32 cellular contexts compared by ENCODE assay signal in the genomic region with DNA sequence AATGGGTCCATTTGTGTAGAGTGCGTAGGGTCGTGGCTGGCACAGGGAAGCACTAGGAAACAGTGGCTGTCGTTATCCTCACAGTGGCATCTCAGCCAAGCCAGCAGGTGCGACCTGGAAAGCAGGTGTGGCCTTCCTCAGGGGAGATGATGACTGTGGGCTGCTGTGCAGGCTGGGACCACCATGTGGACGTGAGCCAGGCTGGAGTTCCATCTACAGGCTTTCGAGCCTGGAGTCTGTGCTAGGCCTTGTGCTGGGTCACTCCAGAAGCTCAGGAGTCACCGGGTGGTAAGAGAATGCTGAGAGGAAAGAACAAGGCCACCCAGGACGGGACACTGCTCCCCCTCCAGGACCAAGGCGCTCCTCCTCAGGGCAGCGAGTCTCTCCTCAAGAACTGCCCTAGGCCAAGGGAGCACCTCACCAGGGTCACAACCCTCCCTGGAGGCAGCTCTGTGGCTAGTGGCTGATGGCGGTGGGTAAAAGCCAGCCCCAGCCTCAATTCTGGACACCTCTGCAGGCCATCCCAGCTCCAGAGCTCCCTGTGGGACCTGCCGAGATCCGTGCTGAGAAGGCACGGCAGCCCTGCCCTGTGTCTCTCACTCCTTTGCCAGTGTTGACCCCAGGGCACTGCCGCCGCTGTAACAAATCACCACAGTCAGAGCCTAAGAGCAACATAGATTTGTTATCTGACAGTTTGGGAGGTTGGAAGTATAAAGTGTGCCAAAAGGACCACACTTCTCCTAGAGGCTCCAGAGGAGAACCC.
"Had no signal": no experiment of that assay in that cellular context is flagged by ENCODE, and none has a peak within 500 bp of the region (broad histone marks: within the 10 kb centered on the region; RNA-seq: fewer than 3 reads in every experiment).

No MANE protein-coding gene starts in this region.

- H3K4me1 ChIP-seq: Peyer's patch had no signal

- H3K27ac ChIP-seq: Peyer's patch, RWPE1, WERI-Rb-1 had no signal

- H3K4me3 Mint-ChIP-seq: activated CD4-positive, alpha-beta memory T cell treated with anti-CD3 and anti-CD28 coated beads, Interleukin-2, amount 10 ng/mL, durations not matched to agents 7 days and 5 days; activated naive CD4-positive, alpha-beta T cell treated with anti-CD3 and anti-CD28 coated beads for 36 hours; activated naive CD8-positive, alpha-beta T cell treated with anti-CD3 and anti-CD28 coated beads, Interleukin-2, amount 50 U/mL, for 24 hours; activated T-cell treated with anti-CD3 and anti-CD28 coated beads, Interleukin-2, amount 50 U/mL, for 24 hours; brain had no signal

- H3K36me3 ChIP-seq: Peyer's patch had no signal

- H3K27ac Mint-ChIP-seq: activated CD4-positive, alpha-beta memory T cell treated with anti-CD3 and anti-CD28 coated beads, Interleukin-2, amount 10 ng/mL, durations not matched to agents 7 days and 5 days; activated naive CD4-positive, alpha-beta T cell treated with anti-CD3 and anti-CD28 coated beads for 36 hours; activated naive CD4-positive, alpha-beta T cell treated with anti-CD3 and anti-CD28 coated beads, Interleukin-2, amount 50 U/mL, for 72 hours; activated naive CD8-positive, alpha-beta T cell treated with anti-CD3 and anti-CD28 coated beads, Interleukin-2, amount 50 U/mL, for 24 hours; activated T-cell treated with anti-CD3 and anti-CD28 coated beads, Interleukin-2, amount 50 U/mL, for 24 hours; activated T-helper 2 cell treated with anti-CD3 and anti-CD28 coated beads, Interferon-gamma antibody, Interleukin-2, Interleukin-4, amounts not matched to agents 10 μg/mL and 5 μg/mL and 100 μg/mL, durations not matched to agents 14 hours and 24 hours and 36 hours had no signal

- H3K4me1 Mint-ChIP-seq: brain had no signal

- ATAC-seq: activated naive CD4-positive, alpha-beta T cell treated with anti-CD3 and anti-CD28 coated beads, Interleukin-2, amount 50 U/mL, for 72 hours; activated naive CD8-positive, alpha-beta T cell treated with anti-CD3 and anti-CD28 coated beads, Interleukin-2, amount 50 U/mL, for 24 hours; K562; PC-3; Right ventricle myocardium inferior had no signal

- DNase-seq: activated CD4-positive, alpha-beta memory T cell treated with anti-CD3 and anti-CD28 coated beads, Interleukin-2, amount 10 ng/mL, durations not matched to agents 7 days and 5 days; activated CD4-positive, alpha-beta T cell treated with anti-CD3 and anti-CD28 coated beads for 1 hour; activated CD4-positive, alpha-beta T cell treated with anti-CD3 and anti-CD28 coated beads for 48 hours; activated CD4-positive, CD25-positive, alpha-beta regulatory T cell; activated CD8-positive, alpha-beta memory T cell treated with anti-CD3 and anti-CD28 coated beads for 24 hours; activated gamma-delta T cell treated with Interleukin-2 at 50 U/mL for 16 hours; activated naive CD4-positive, alpha-beta T cell treated with anti-CD3 and anti-CD28 coated beads for 36 hours; activated naive CD8-positive, alpha-beta T cell treated with anti-CD3 and anti-CD28 coated beads, Interleukin-2, amount 50 U/mL, for 24 hours; activated T-cell treated with anti-CD3 and anti-CD28 coated beads, Interleukin-2, amount 50 U/mL, for 24 hours; caudate nucleus; NCI-H1092 treated with DMSO at 0.1 percent for 48 hours; NCI-H1417; NCI-H146; NCI-H187; NCI-H2029 treated with DMSO at 0.1 percent for 48 hours; NCI-H2107; NCI-H2171; NCI-H510A; NCI-H526; NCI-H774; PC-3; Peyer's patch; SW 1271; T-helper 1 cell; T1000; WERI-Rb-1 had no signal

- FAIRE-seq: K562 had no signal

- H3K9me3 ChIP-seq: Peyer's patch had no signal

- H3K27me3 ChIP-seq: Peyer's patch had no signal

- H3K4me3 ChIP-seq: K562, Peyer's patch had no signal

- H3K27me3 Mint-ChIP-seq: activated CD4-positive, alpha-beta memory T cell treated with anti-CD3 and anti-CD28 coated beads, Interleukin-2, amount 10 ng/mL, durations not matched to agents 7 days and 5 days; activated naive CD8-positive, alpha-beta T cell treated with anti-CD3 and anti-CD28 coated beads, Interleukin-2, amount 50 U/mL, for 24 hours; activated T-cell treated with anti-CD3 and anti-CD28 coated beads, Interleukin-2, amount 50 U/mL, for 24 hours had no signal

- H3K36me3 Mint-ChIP-seq: activated naive CD4-positive, alpha-beta T cell treated with anti-CD3 and anti-CD28 coated beads, Interleukin-2, amount 50 U/mL, for 72 hours had no signal

- H3K9me3 Mint-ChIP-seq: activated CD4-positive, alpha-beta memory T cell treated with anti-CD3 and anti-CD28 coated beads, Interleukin-2, amount 10 ng/mL, durations not matched to agents 7 days and 5 days; activated naive CD4-positive, alpha-beta T cell treated with anti-CD3 and anti-CD28 coated beads, Interleukin-2, amount 50 U/mL, for 72 hours; activated T-cell treated with anti-CD3 and anti-CD28 coated beads, Interleukin-2, amount 50 U/mL, for 24 hours; activated T-helper 2 cell treated with anti-CD3 and anti-CD28 coated beads, Interferon-gamma antibody, Interleukin-2, Interleukin-4, amounts not matched to agents 10 μg/mL and 5 μg/mL and 100 μg/mL, durations not matched to agents 14 hours and 24 hours and 36 hours had no signal
